ENCODE assay signal across 20 cellular contexts in genomic region chr19:57779220-57779845, GRCh38.
"Had no signal": no experiment of that assay in that cellular context is flagged by ENCODE, and none has a peak within 500 bp of the region (broad histone marks: within the 10 kb centered on the region; RNA-seq: fewer than 3 reads in every experiment).

No MANE protein-coding gene starts in this region.

- H3K4me3 ChIP-seq: gastroesophageal sphincter, suprapubic skin, transverse colon had no signal

- FAIRE-seq: endothelial cell of umbilical vein, islet of Langerhans, urothelium cell line had no signal

- DNase-seq: activated gamma-delta T cell treated with Interleukin-2 at 50 U/mL for 16 hours; activated T-cell treated with anti-CD3 and anti-CD28 coated beads, Interleukin-2, amount 50 U/mL, for 1 hour; aorta; brain microvascular endothelial cell; central memory CD4-positive, alpha-beta T cell; effector memory CD4-positive, alpha-beta T cell; head of caudate nucleus; mesenchymal stem cell; occipital lobe; stimulated activated CD4-positive, alpha-beta T cell treated with anti-CD3 and anti-CD28 coated beads, Interleukin-12 subunit alpha, Interleukin-12 subunit beta, amount 100 ng/mL, for 4 hours; stimulated activated CD4-positive, alpha-beta T cell treated with anti-CD3 and anti-CD28 coated beads, Interleukin-4, amount 100 ng/mL, for 4 hours; T-helper 9 cell; transverse colon had no signal

- H3K27me3 ChIP-seq: brain microvascular endothelial cell, gastroesophageal sphincter, suprapubic skin, transverse colon had no signal

- ATAC-seq: esophagus mucosa, gastroesophageal sphincter, WTC11 had no signal

- H3K27ac ChIP-seq: brain microvascular endothelial cell, gastroesophageal sphincter, suprapubic skin, transverse colon had no signal

- H3K4me1 ChIP-seq: gastroesophageal sphincter, suprapubic skin, transverse colon had no signal
